ENCODE assay signal across 11 cellular contexts in the genomic region with DNA sequence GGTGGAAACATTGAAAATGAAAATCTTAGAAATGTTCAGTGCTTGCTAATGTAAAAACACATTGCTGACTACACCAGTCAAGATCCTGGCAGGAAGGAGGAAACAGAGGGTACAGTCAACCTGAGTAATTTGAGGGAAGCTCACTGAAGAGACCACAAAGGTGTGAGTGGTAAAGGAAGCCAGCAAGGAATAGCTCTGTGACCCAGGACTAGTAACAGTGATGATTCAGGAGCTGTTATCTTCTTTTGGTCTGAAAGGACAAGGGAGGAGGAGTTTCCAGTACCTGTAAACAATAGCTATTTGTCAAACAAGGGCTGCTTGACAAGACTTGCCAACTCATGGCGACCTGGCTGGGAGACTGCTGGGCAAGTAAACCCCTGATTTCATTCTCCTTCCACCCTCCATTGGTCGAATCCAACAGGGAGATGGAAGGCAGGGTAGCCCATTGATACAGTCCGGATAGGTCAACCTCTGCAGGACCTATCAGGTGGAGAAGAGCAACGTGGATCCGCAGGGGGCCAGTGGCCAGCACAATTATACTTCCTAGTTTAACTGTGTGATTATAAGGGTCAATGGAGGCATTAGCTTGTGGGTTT.
DNase-seq lines count a peak whose midpoint lies in the region; ATAC-seq, FAIRE-seq and TF ChIP-seq lines count a peak whose summit lies in the region.
"Had no signal": no experiment of that assay in that cellular context is flagged by ENCODE, and none has a peak within 500 bp of the region (broad histone marks: within the 10 kb centered on the region; RNA-seq: fewer than 3 reads in every experiment).

No MANE protein-coding gene starts in this region.

- peak; percentile 89 for FAIRE-seq in H54 (lab: Jason Lieb, UNC)
- FAIRE-seq in HTR-8/SVneo (lab: Jason Lieb, UNC): no peak

- no peak overlapping the region for H3K9ac ChIP-seq in mesendoderm (ENCODE audit: low read length)
- H3K9ac ChIP-seq: BLaER1 had no signal

- no peaks in the 10 kb centered on the region for H3K27me3 ChIP-seq in mesendoderm (ENCODE audit: insufficient read depth, low read length, poor library complexity)
- H3K27me3 ChIP-seq: BLaER1, MG63 had no signal

- H2BK120ac ChIP-seq in mesendoderm (ENCODE audit: low read depth, low read length): no peak overlapping the region

- no peak overlapping the region for H2AK5ac ChIP-seq in mesendoderm (ENCODE audit: low read length)

- no peaks in the 10 kb centered on the region for H3K79me2 ChIP-seq in mesendoderm (ENCODE audit: control insufficient read depth, insufficient read depth, low read length)

- H3K4me2 ChIP-seq in mesendoderm (ENCODE audit: low read length): no peak overlapping the region

- WGBS in mesendoderm (ENCODE audit: extremely low coverage, insufficient coverage, low lambda C conversion rate): no CpG with 5 or more reads among the region's 5 CpGs

- intact Hi-C loops in left cardiac atrium (cut with DNase I): loop anchor here (1.0 to 10.0 kb wide), 3 partner anchors 139 to 687 kb away; no protein-coding TSS in a partner anchor

- no peak overlapping the region for H4K5ac ChIP-seq in mesendoderm (ENCODE audit: low read length)

- DNase-seq in H54 (ENCODE audit: insufficient read length, low spot score) (no peak), LNCaP clone FGC (ENCODE audit: low read depth) (peak; percentile 28), dermis blood vessel endothelial cell (peak; percentile 18), mesendoderm (peak; percentile 76), left cardiac atrium (no peak), HTR-8/SVneo (ENCODE audit: insufficient read length, low spot score) (no peak), NCI-H524 (lab: John Stamatoyannopoulos, UW) (no peak)

- no peak overlapping the region for H3K23ac ChIP-seq in mesendoderm (ENCODE audit: low read length)

- H3K4me3 ChIP-seq in LNCaP clone FGC (ENCODE audit: low read depth, low read length) (no peak overlapping the region), mesendoderm (ENCODE audit: low read length) (no peak overlapping the region)
- H3K4me3 ChIP-seq: BLaER1, MG63, SK-N-MC, thoracic aorta had no signal

- H3K79me1 ChIP-seq in mesendoderm (ENCODE audit: low read length): no peaks in the 10 kb centered on the region

- no peak overlapping the region for H3K4ac ChIP-seq in mesendoderm (ENCODE audit: low read depth, low read length)

- no peak for TF ChIP-seq POLR2A in H54 (IDR thresholded peaks at IDR 0.05; ENCODE audit: low read depth, low read length)

- H4K8ac ChIP-seq in mesendoderm (ENCODE audit: low read depth, low read length): no peak overlapping the region

- no peak for ATAC-seq in left cardiac atrium

- no peaks in the 10 kb centered on the region for H3K4me1 ChIP-seq in mesendoderm (ENCODE audit: control insufficient read depth, low read depth, low read length)

- H3K18ac ChIP-seq in mesendoderm (ENCODE audit: low read length): no peak overlapping the region

- no peak overlapping the region for H2BK15ac ChIP-seq in mesendoderm (replicated peaks; ENCODE audit: low read depth)

- H3K27ac ChIP-seq in mesendoderm (ENCODE audit: low read depth, low read length): no peak overlapping the region
- H3K27ac ChIP-seq: BLaER1, SK-N-MC, thoracic aorta had no signal

- no peak for TF ChIP-seq CTCF in LNCaP clone FGC (IDR thresholded peaks at IDR 0.05; ENCODE audit: control insufficient read depth, extremely low read depth, insufficient read depth)

- H3K56ac ChIP-seq in mesendoderm (ENCODE audit: low read length): no peak overlapping the region

- no peak overlapping the region for H2BK5ac ChIP-seq in mesendoderm (ENCODE audit: low read length)

- H3K36me3 ChIP-seq in mesendoderm (ENCODE audit: control insufficient read depth, insufficient read depth, low read length): no peaks in the 10 kb centered on the region
- H3K36me3 ChIP-seq: BLaER1, MG63, thoracic aorta had no signal

Comparison
In these comparisons a context has a peak if more than half of its experiments do, and no peak if none do; other contexts are left out.
1. DNase-seq: peak in LNCaP clone FGC (single experiment), dermis blood vessel endothelial cell (single experiment) and mesendoderm (single experiment); none in H54 (single experiment), left cardiac atrium (single experiment), HTR-8/SVneo (single experiment) and NCI-H524 (0 of 2).